ENCODE assay signal across 8 cellular contexts in genomic region chr11:110712643-110713468, GRCh38. TPM values are rescaled to one million over a fixed set of nuclear protein-coding genes. Genes with fewer than 3 reads are reported as not detected.
DNase-seq lines count a peak whose midpoint lies in the region; ATAC-seq and TF ChIP-seq lines count a peak whose summit lies in the region.

No MANE protein-coding gene starts in this region.

- WGBS in prostate gland: under 1% methylated on average over 49 of the region's 52 CpGs

- TF ChIP-seq CTCF in prostate gland (IDR thresholded peaks at IDR 0.05): peak in 1 of 4 experiments; percentile 23

- H3K9me3 ChIP-seq in prostate gland: no peaks in the 10 kb centered on the region

- intact Hi-C loops in prostate gland (cut with DNase I): loop anchor here (2.0 to 10.0 kb wide), 3 partner anchors 209 to 712 kb away; no protein-coding TSS in a partner anchor

- ATAC-seq in GM21723 (IDR thresholded peaks at IDR 0.05; ENCODE audit: unreplicated experiment): peak; percentile 38

- H3K36me3 ChIP-seq in prostate gland: no peaks in the 10 kb centered on the region

- no peaks in the 10 kb centered on the region for H3K27me3 ChIP-seq in prostate gland (replicated peaks; ENCODE audit: insufficient read depth)

- peak overlapping the region; percentile 76 for H3K27ac ChIP-seq in angular gyrus (ENCODE audit: low read depth, low read length)
- peak overlapping the region; percentile 38 to 46 for H3K27ac ChIP-seq in prostate gland

- DNase-seq in EH (ENCODE audit: low read depth) (peak; percentile 42), NCI-H1092 (lab: John Stamatoyannopoulos, UW) (peak; percentile 65), hippocampal formation (lab: John Stamatoyannopoulos, UW) (peak; percentile 57 to 80), prostate gland (ENCODE audit: low spot score) (peak; percentile 27), SW480 (ENCODE audit: low spot score) (no peak)
- DNase-seq in NK-92 treated with Interleukin-12 subunit alpha and Interleukin-12 subunit beta, amount 100 ng/mL, for 24 hours (lab: John Stamatoyannopoulos, UW): no peak

- peak overlapping the region; percentile 49 to 55 for H3K4me3 ChIP-seq in prostate gland

- H3K4me1 ChIP-seq in prostate gland (replicated peaks): no peaks in the 10 kb centered on the region

- TF ChIP-seq POLR2A in prostate gland (IDR thresholded peaks at IDR 0.05): no peak

RNA-seq across cellular contexts. Expression of gene ARHGAP20, which starts 0.6 kb away (rescaled TPM):
- total RNA-seq in prostate gland: 10 to 100 TPM in 1 of 2 donors, 1 to 10 TPM in 1; 3.7 to 26.8 TPM

Comparison
In these comparisons a context has a peak if more than half of its experiments do, and no peak if none do; other contexts are left out.
1. DNase-seq: peak in EH (single experiment), NCI-H1092 (single experiment), hippocampal formation (2 of 2) and prostate gland (single experiment); none in NK-92 treated with Interleukin-12 subunit alpha and Interleukin-12 subunit beta, amount 100 ng/mL, for 24 hours (single experiment) and SW480 (single experiment).